14 cellular contexts compared by ENCODE assay signal in genomic region chr12:26091837-26092236, GRCh38. TPM values are rescaled to one million over a fixed set of nuclear protein-coding genes. Genes with fewer than 3 reads are reported as not detected.
DNase-seq lines count a peak whose midpoint lies in the region; ATAC-seq and TF ChIP-seq lines count a peak whose summit lies in the region.
"Had no signal": no experiment of that assay in that cellular context is flagged by ENCODE, and none has a peak within 500 bp of the region (broad histone marks: within the 10 kb centered on the region; RNA-seq: fewer than 3 reads in every experiment).

No MANE protein-coding gene starts in this region.

- H3K27me3 ChIP-seq in cardiac muscle cell: no peaks in the 10 kb centered on the region
- H3K27me3 ChIP-seq in right atrium auricular region: no peaks in the 10 kb centered on the region
- no peaks in the 10 kb centered on the region for H3K27me3 ChIP-seq in WERI-Rb-1 (ENCODE audit: insufficient read depth, low read depth, severe bottlenecking)
- no peaks in the 10 kb centered on the region for H3K27me3 ChIP-seq in foreskin keratinocyte

- H3K27ac ChIP-seq in cardiac muscle cell (no peak overlapping the region), right atrium auricular region (no peak overlapping the region), WERI-Rb-1 (no peak overlapping the region), foreskin keratinocyte (no peak overlapping the region)

- H3K9me3 ChIP-seq in cardiac muscle cell (ENCODE audit: low read depth) (no peaks in the 10 kb centered on the region), right atrium auricular region (no peaks in the 10 kb centered on the region), WERI-Rb-1 (ENCODE audit: severe bottlenecking) (no peaks in the 10 kb centered on the region)

- H3K4me3 ChIP-seq in cardiac muscle cell: no peak overlapping the region
- no peak overlapping the region for H3K4me3 ChIP-seq in right atrium auricular region
- H3K4me3 ChIP-seq in WERI-Rb-1 (ENCODE audit: low read depth, low read length): no peak overlapping the region
- H3K4me3 ChIP-seq: K562 had no signal

- H3K36me3 ChIP-seq in cardiac muscle cell (no peaks in the 10 kb centered on the region), right atrium auricular region (no peaks in the 10 kb centered on the region), WERI-Rb-1 (no peaks in the 10 kb centered on the region)

- no peaks in the 10 kb centered on the region for H3K4me1 ChIP-seq in cardiac muscle cell (ENCODE audit: low read depth)
- no peaks in the 10 kb centered on the region for H3K4me1 ChIP-seq in right atrium auricular region
- H3K4me1 ChIP-seq in foreskin keratinocyte: peaks cover 8% of the 10 kb centered on the region

- TF ChIP-seq CTCF in cardiac muscle cell (IDR thresholded peaks at IDR 0.05; ENCODE audit: low read depth, low read length) (peak; percentile 25), right atrium auricular region (IDR thresholded peaks at IDR 0.05) (peak in 1 of 2 donors; percentile 47), WERI-Rb-1 (IDR thresholded peaks at IDR 0.05; ENCODE audit: low read depth, low read length) (peak; percentile 47), foreskin keratinocyte (conservative IDR thresholded peaks at IDR 0.05) (peak; percentile 22)

- intact Hi-C loops in sciatic nerve (cut with DNase I): no loop called here

- ATAC-seq in foreskin keratinocyte (no peak), sciatic nerve (peak; percentile 92), GM18858 (IDR thresholded peaks at IDR 0.05; ENCODE audit: unreplicated experiment) (no peak)
- ATAC-seq: esophagus mucosa, K562 had no signal

- DNase-seq in cardiac muscle cell (ENCODE audit: low read depth in 1 of 2, low spot score in 1 of 2) (peak in 1 of 2 donors; percentile 32), right atrium auricular region (ENCODE audit: low spot score) (no peak), WERI-Rb-1 (peak; percentile 33), foreskin keratinocyte (no peak), sciatic nerve (ENCODE audit: low spot score) (no peak), dermis blood vessel endothelial cell (no peak)
- DNase-seq in central memory CD4-positive, alpha-beta T cell: no peak
- DNase-seq: activated CD4-positive, alpha-beta T cell treated with anti-CD3 and anti-CD28 coated beads for 48 hours; naive thymus-derived CD8-positive, alpha-beta T cell; NCI-H2081 treated with DMSO at 0.1 percent for 48 hours; T-cell had no signal

RNA-seq across cellular contexts. Expression of gene BHLHE41, which starts 33.0 kb away (rescaled TPM):
- total RNA-seq in cardiac muscle cell (0.24 and 1.3 TPM in 2 replicates), right atrium auricular region (10 to 100 TPM; 13.4 to 15.0 TPM), foreskin keratinocyte (0.03 and 0.14 TPM in 2 replicates), sciatic nerve (64.4 TPM), dermis blood vessel endothelial cell (0.14 and 0.85 TPM in 2 replicates)
- polyA plus RNA-seq in cardiac muscle cell (0.46 and 0.77 TPM in 2 replicates), foreskin keratinocyte (0.07 and 0.11 TPM in 2 replicates)
- total RNA-seq: K562 had no signal
- polyA plus RNA-seq: K562 had no signal
